ENCODE assay signal across 19 cellular contexts in genomic region chr3:195137638-195138588, GRCh38.
DNase-seq lines count a peak whose midpoint lies in the region; ATAC-seq and TF ChIP-seq lines count a peak whose summit lies in the region.
"Had no signal": no experiment of that assay in that cellular context is flagged by ENCODE, and none has a peak within 500 bp of the region (broad histone marks: within the 10 kb centered on the region; RNA-seq: fewer than 3 reads in every experiment).

No MANE protein-coding gene starts in this region.

- H3K27ac Mint-ChIP-seq in GM23338: peak overlapping the region; percentile 36; the same call in 1 of the 2 replicates
- H3K27ac Mint-ChIP-seq: HFFc6 had no signal

- H3K36me3 ChIP-seq in GM23338 (ENCODE audit: insufficient read depth): no peaks in the 10 kb centered on the region
- H3K36me3 ChIP-seq in HEK293 (ENCODE audit: control insufficient read depth in 2 of 2, insufficient read depth in 1 of 2, low read length in 2 of 2): no peaks in the 10 kb centered on the region
- no peaks in the 10 kb centered on the region for H3K36me3 ChIP-seq in mucosa of descending colon (ENCODE audit: low read depth)
- H3K36me3 ChIP-seq: BE2C, HAP-1 had no signal

- no peaks in the 10 kb centered on the region for H4K20me1 ChIP-seq in GM23338 (replicated peaks; ENCODE audit: insufficient read depth)

- TF ChIP-seq CTCF in GM23338 (conservative IDR thresholded peaks at IDR 0.05; ENCODE audit: low read depth in 2 of 2) (no peak), HEK293 (tag by site-specific recombination; IDR thresholded peaks at IDR 0.05) (no peak), mucosa of descending colon (IDR thresholded peaks at IDR 0.05) (no peak)

- peaks cover 26% of the 10 kb centered on the region for H3K36me3 Mint-ChIP-seq in GM23338 (ENCODE audit: low read depth)

- POLR2A ChIA-PET in HEK293 (lab: Yijun Ruan, JAX): no interaction called here

- CTCF ChIA-PET in HEK293 (lab: Yijun Ruan, JAX): no interaction called here

- H3F3A ChIP-seq in GM23338 (replicated peaks; ENCODE audit: low read depth): no peaks in the 10 kb centered on the region

- intact Hi-C loops in mucosa of descending colon (cut with DNase I, micrococcal nuclease): no loop called here

- no peak overlapping the region for H3K4me2 ChIP-seq in GM23338
- H3K4me2 ChIP-seq: A549 had no signal

- DNase-seq in GM23338 (ENCODE audit: low spot score): no peak
- no peak for DNase-seq in mucosa of descending colon
- no peak for DNase-seq in COLO829 (ENCODE audit: low spot score)
- DNase-seq in stimulated activated CD4-positive, alpha-beta T cell treated with anti-CD3 and anti-CD28 coated beads, Interleukin-2, amount 100 ng/mL, for 24 hours: no peak
- no peak for DNase-seq in activated naive CD4-positive, alpha-beta T cell treated with anti-CD3 and anti-CD28 coated beads, Interleukin-2, amount 50 U/mL, for 16 hours
- no peak for DNase-seq in hypothalamus (lab: John Stamatoyannopoulos, UW)
- DNase-seq: BE2C; CD4-positive, alpha-beta memory T cell; COR-L47; GOT3; HFFc6; KBM-7 had no signal

- H3K4me3 ChIP-seq in GM23338 (no peak overlapping the region), HEK293 (ENCODE audit: low read depth, low read length) (no peak overlapping the region), mucosa of descending colon (no peak overlapping the region)
- H3K4me3 ChIP-seq: A549, GM12878, HAP-1 had no signal

- ATAC-seq in GM23338 (no peak), esophagus mucosa (peak; percentile 18), mucosa of descending colon (peak; percentile 79)
- ATAC-seq: A549 had no signal

- H2AFZ ChIP-seq in GM23338: no peak overlapping the region

- no peaks in the 10 kb centered on the region for H3K4me1 Mint-ChIP-seq in GM23338

- H3K27ac ChIP-seq in GM23338 (ENCODE audit: low read depth) (no peak overlapping the region), HEK293 (ENCODE audit: extremely low read depth, low read depth, low read length) (no peak overlapping the region)
- H3K27ac ChIP-seq: A549, C4-2B, HL-60 had no signal

- no peak overlapping the region for H3K4me3 Mint-ChIP-seq in GM23338
- H3K4me3 Mint-ChIP-seq: CD4-positive, alpha-beta memory T cell; HFFc6 had no signal

- no peaks in the 10 kb centered on the region for H3K9me3 ChIP-seq in HEK293 (ENCODE audit: control insufficient read depth, insufficient read depth, low read depth, low read length)
- H3K9me3 ChIP-seq in mucosa of descending colon: no peaks in the 10 kb centered on the region
- H3K9me3 ChIP-seq: A549, BE2C, HAP-1 had no signal

- H3K9me3 Mint-ChIP-seq in GM23338: peaks cover 11% of the 10 kb centered on the region

- H3K79me2 ChIP-seq in GM23338 (replicated peaks; ENCODE audit: insufficient read depth): no peaks in the 10 kb centered on the region

- no peaks in the 10 kb centered on the region for H3K4me1 ChIP-seq in GM23338 (ENCODE audit: insufficient read depth)
- H3K4me1 ChIP-seq in HEK293 (ENCODE audit: control insufficient read depth, insufficient read depth, low read length): no peaks in the 10 kb centered on the region
- no peaks in the 10 kb centered on the region for H3K4me1 ChIP-seq in mucosa of descending colon (ENCODE audit: low read depth)
- H3K4me1 ChIP-seq: A549, HAP-1 had no signal

- no peaks in the 10 kb centered on the region for H3K27me3 ChIP-seq in GM23338 (ENCODE audit: insufficient read depth)
- H3K27me3 ChIP-seq: BE2C had no signal

- H3K27me3 Mint-ChIP-seq in GM23338 (ENCODE audit: insufficient read depth, low read depth, poor library complexity): peaks cover 9% of the 10 kb centered on the region
- H3K27me3 Mint-ChIP-seq: CD4-positive, alpha-beta memory T cell had no signal

- H3K9me2 ChIP-seq in GM23338 (ENCODE audit: insufficient read depth): no peaks in the 10 kb centered on the region

TF ChIP-seq in GM23338, 12 proteins besides CTCF, POLR2A, EP300 and RAD21 (continues in another document):
- no peak for TF ChIP-seq CREB1 (CRISPR knock-in tag; IDR thresholded peaks at IDR 0.05; ENCODE audit: low read depth)

TF ChIP-seq in HEK293, 187 proteins besides CTCF, POLR2A, EP300 and RAD21:
- TF ChIP-seq ATF2 (tag by site-specific recombination; IDR thresholded peaks at IDR 0.05; ENCODE audit: low read depth) (peak; percentile 68), ZNF26 (tag by site-specific recombination; IDR thresholded peaks at IDR 0.05) (no peak), ZNF600 (tag by site-specific recombination; IDR thresholded peaks at IDR 0.05) (peak; percentile 49; the same call in 1 of the 2 replicates), ZBTB21 (tag by site-specific recombination; IDR thresholded peaks at IDR 0.05) (0 out of 2 replicates have a peak, but pooled peaks have one; percentile 14), ZSCAN18 (tag by site-specific recombination; IDR thresholded peaks at IDR 0.05) (no peak), ZNF629 (tag by site-specific recombination; IDR thresholded peaks at IDR 0.05) (peak; percentile 35; the same call in 1 of the 2 replicates), ZNF354C (tag by site-specific recombination; IDR thresholded peaks at IDR 0.05; ENCODE audit: borderline replicate concordance, low read depth) (no peak)
